15 cellular contexts compared by ENCODE assay signal in the genomic region with DNA sequence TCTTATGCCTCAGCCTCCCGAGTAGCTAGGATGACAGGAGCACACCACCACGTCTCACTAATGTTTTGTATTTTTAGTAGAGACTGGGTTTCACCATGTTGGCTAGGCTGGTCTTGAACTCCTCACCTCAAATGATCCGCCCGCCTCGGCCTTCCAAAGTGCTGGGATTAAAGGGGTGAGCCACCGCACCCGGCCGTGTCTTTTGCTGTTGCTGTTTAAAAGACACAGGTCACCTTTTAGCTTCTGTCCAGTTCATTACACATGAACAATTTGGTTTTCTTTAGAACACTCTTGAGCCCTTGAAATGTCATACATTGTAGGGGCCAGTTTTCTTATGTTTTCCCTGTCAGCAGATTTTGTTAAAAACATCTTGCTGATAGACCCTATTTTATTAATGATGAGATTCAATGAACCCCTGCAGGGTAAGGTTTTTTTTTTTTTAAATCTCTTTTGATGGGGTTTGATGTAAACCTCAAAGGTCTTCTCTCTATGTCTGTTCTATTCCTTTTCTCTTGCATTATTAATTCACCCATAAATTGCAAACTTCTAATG.
A peak's percentile ranks its signal among the peaks of the same experiment; 100 is the strongest.
DNase-seq lines count a peak whose midpoint lies in the region; ATAC-seq and TF ChIP-seq lines count a peak whose summit lies in the region.
"Had no signal": no experiment of that assay in that cellular context is flagged by ENCODE, and none has a peak within 500 bp of the region (broad histone marks: within the 10 kb centered on the region; RNA-seq: fewer than 3 reads in every experiment).

No MANE protein-coding gene starts in this region.

- no peaks in the 10 kb centered on the region for H3K36me3 Mint-ChIP-seq in nephron (ENCODE audit: low read depth)

- no peak overlapping the region for H3K4me3 ChIP-seq in Loucy (ENCODE audit: low read length, poor library complexity, severe bottlenecking)
- peak overlapping the region; percentile 55 for H3K4me3 ChIP-seq in coronary artery
- H3K4me3 ChIP-seq: BLaER1 treated with 17β-estradiol and CSF1 and Interleukin-3, amounts not matched to agents 10 nM and 100 nM; MG63; pancreas had no signal

- H3K9me2 ChIP-seq in Loucy (replicated peaks; ENCODE audit: low read depth, low read length), result no peaks in the 10 kb centered on the region

- peaks cover 13% of the 10 kb centered on the region for H3K4me1 ChIP-seq in Loucy (ENCODE audit: insufficient read depth, low read length, poor library complexity, severe bottlenecking)
- H3K4me1 ChIP-seq: pancreas had no signal

- no peaks in the 10 kb centered on the region for H4K20me1 ChIP-seq in Loucy (ENCODE audit: insufficient read depth, low read length, poor library complexity, severe bottlenecking)
- H4K20me1 ChIP-seq: BLaER1 treated with 17β-estradiol and CSF1 and Interleukin-3, amounts not matched to agents 10 nM and 100 nM had no signal

- H3K27me3 Mint-ChIP-seq in nephron (ENCODE audit: low read depth), result no peaks in the 10 kb centered on the region
- H3K27me3 Mint-ChIP-seq: activated T-helper 17 cell treated with anti-CD3 and anti-CD28 coated beads, Interleukin-2, amount 50 U/mL, for 72 hours had no signal

- H3K4me3 Mint-ChIP-seq in nephron, result peak overlapping the region in 1 of 3 experiments; percentile 6
- H3K4me3 Mint-ChIP-seq: activated T-helper 17 cell treated with anti-CD3 and anti-CD28 coated beads, Interleukin-2, amount 50 U/mL, for 72 hours had no signal

- H3K9me3 Mint-ChIP-seq in nephron, result peaks cover 2% of the 10 kb centered on the region
- H3K9me3 Mint-ChIP-seq: activated T-helper 17 cell treated with anti-CD3 and anti-CD28 coated beads, Interleukin-2, amount 50 U/mL, for 72 hours had no signal

- H3K9me3 ChIP-seq in Loucy (ENCODE audit: insufficient read depth, low read depth, low read length), result no peaks in the 10 kb centered on the region
- H3K9me3 ChIP-seq: esophagus muscularis mucosa, MG63, pancreas had no signal

- DNase-seq in coronary artery (ENCODE audit: low spot score) (no peak), medulla oblongata (ENCODE audit: extremely low spot score) (no peak)
- DNase-seq: activated CD8-positive, alpha-beta memory T cell treated with anti-CD3 and anti-CD28 coated beads for 24 hours; cortex of kidney; NCI-H187 treated with DMSO at 0.1 percent for 48 hours had no signal

- H3K27ac Mint-ChIP-seq in nephron, result peak overlapping the region; percentile 83 to 87 (median 84)
- H3K27ac Mint-ChIP-seq: activated T-helper 17 cell treated with anti-CD3 and anti-CD28 coated beads, Interleukin-2, amount 50 U/mL, for 72 hours had no signal

- H3K27ac ChIP-seq in coronary artery (peak overlapping the region in 1 of 2 donors; percentile 80), temporal lobe (ENCODE audit: low read depth, low read length) (peak overlapping the region; percentile 63)
- H3K27ac ChIP-seq: pancreas had no signal

- H3K27me3 ChIP-seq in Loucy (ENCODE audit: insufficient read depth, low read length, poor library complexity, severe bottlenecking), result no peaks in the 10 kb centered on the region
- H3K27me3 ChIP-seq: BLaER1 treated with 17β-estradiol and CSF1 and Interleukin-3, amounts not matched to agents 10 nM and 100 nM; esophagus muscularis mucosa; MG63; pancreas had no signal

- 0 out of 2 replicates have a peak overlapping the region, but pooled peaks have one; percentile 58 for H2AFZ ChIP-seq in Loucy (ENCODE audit: low read length)

- no peak for TF ChIP-seq CTCF in Loucy (conservative IDR thresholded peaks at IDR 0.05; ENCODE audit: low read length)
- TF ChIP-seq CTCF in coronary artery (IDR thresholded peaks at IDR 0.05), result no peak
- no peak for TF ChIP-seq CTCF in nephron (IDR thresholded peaks at IDR 0.05; ENCODE audit: unreplicated experiment in 3 of 3)

- peak overlapping the region; percentile 20 for H3K4me2 ChIP-seq in Loucy (ENCODE audit: low read depth, low read length, poor library complexity, severe bottlenecking)

- H3K79me2 ChIP-seq in Loucy (ENCODE audit: insufficient read depth, low read length), result no peaks in the 10 kb centered on the region

- no peaks in the 10 kb centered on the region for H3F3A ChIP-seq in Loucy (ENCODE audit: low read depth)

- peak overlapping the region; percentile 27 for H3K9ac ChIP-seq in Loucy (ENCODE audit: low read depth, low read length, poor library complexity, severe bottlenecking)
- H3K9ac ChIP-seq: BLaER1 treated with 17β-estradiol and CSF1 and Interleukin-3, amounts not matched to agents 10 nM and 100 nM had no signal

- H3K4me1 Mint-ChIP-seq in nephron, result peaks cover 19% of the 10 kb centered on the region
- H3K4me1 Mint-ChIP-seq: activated T-helper 17 cell treated with anti-CD3 and anti-CD28 coated beads, Interleukin-2, amount 50 U/mL, for 72 hours had no signal

- no peak for ATAC-seq in GM19397 (IDR thresholded peaks at IDR 0.05; ENCODE audit: unreplicated experiment)
- ATAC-seq in activated CD4-positive, CD25-positive, alpha-beta regulatory T cell treated with anti-CD3 and anti-CD28 coated beads, Interleukin-2, amount 50 U/mL, for 24 hours, result no peak

- no peaks in the 10 kb centered on the region for H3K36me3 ChIP-seq in Loucy (ENCODE audit: insufficient read depth, low read length)
- H3K36me3 ChIP-seq: esophagus muscularis mucosa, MG63, pancreas had no signal
